10 cellular contexts compared by ENCODE assay signal in genomic region chr9:138022756-138023393, GRCh38.
DNase-seq lines count a peak whose midpoint lies in the region; ATAC-seq and TF ChIP-seq lines count a peak whose summit lies in the region.
"Had no signal": no experiment of that assay in that cellular context is flagged by ENCODE, and none has a peak within 500 bp of the region (broad histone marks: within the 10 kb centered on the region; RNA-seq: fewer than 3 reads in every experiment).

No MANE protein-coding gene starts in this region.

- no peak overlapping the region for H3K27ac Mint-ChIP-seq in endodermal cell
- H3K27ac Mint-ChIP-seq: activated naive CD4-positive, alpha-beta T cell treated with anti-CD3 and anti-CD28 coated beads for 36 hours had no signal

- H3K27ac ChIP-seq in HUES64 (ENCODE audit: low read depth, low read length) (no peak overlapping the region), endodermal cell (ENCODE audit: low read depth, low read length) (no peak overlapping the region)

- WGBS in HUES64 = 92% methylated on average over 67 of the region's 69 CpGs
- WGBS in endodermal cell (ENCODE audit: insufficient coverage in 1 of 2, insufficient read length in 1 of 2), 2 experiments = 18 to 61% methylated on average over 27 to 69 of the region's 69 CpGs

- no peaks in the 10 kb centered on the region for H3K9me3 ChIP-seq in HUES64 (ENCODE audit: insufficient read depth, low read depth, low read length)
- peaks cover 30% of the 10 kb centered on the region for H3K9me3 ChIP-seq in endodermal cell (ENCODE audit: control insufficient read depth, low read length)

- no peak for TF ChIP-seq CTCF in endodermal cell (conservative IDR thresholded peaks at IDR 0.05)

- peaks cover 23% of the 10 kb centered on the region for H3K36me3 Mint-ChIP-seq in endodermal cell (ENCODE audit: low read depth)

- H3K27me3 ChIP-seq in HUES64 (ENCODE audit: insufficient read depth, low read length) (peaks cover 25% of the 10 kb centered on the region), endodermal cell (ENCODE audit: control insufficient read depth, insufficient read depth, low read length, poor library complexity, severe bottlenecking) (no peaks in the 10 kb centered on the region)

- H3K4me1 ChIP-seq in HUES64 (ENCODE audit: insufficient read depth, low read length) (no peaks in the 10 kb centered on the region), endodermal cell (ENCODE audit: control insufficient read depth, insufficient read depth, low read length) (no peaks in the 10 kb centered on the region)

- peak overlapping the region; percentile 56 for H3K4me3 ChIP-seq in HUES64 (ENCODE audit: low read length)
- no peak overlapping the region for H3K4me3 ChIP-seq in endodermal cell (ENCODE audit: low read length)

- intact Hi-C loops in posterior vena cava (cut with DNase I) = no loop called here

- ATAC-seq in GM19324 (IDR thresholded peaks at IDR 0.05; ENCODE audit: low FRiP score, unreplicated experiment) = no peak

- H3K4me1 Mint-ChIP-seq in endodermal cell = peaks cover 7% of the 10 kb centered on the region

- no peaks in the 10 kb centered on the region for H3K9me3 Mint-ChIP-seq in endodermal cell
- H3K9me3 Mint-ChIP-seq: activated naive CD4-positive, alpha-beta T cell treated with anti-CD3 and anti-CD28 coated beads for 36 hours had no signal

- H3K36me3 ChIP-seq in HUES64 (ENCODE audit: insufficient read depth, low read length) (peaks cover 13% of the 10 kb centered on the region), endodermal cell (ENCODE audit: control insufficient read depth, insufficient read depth, low read length) (no peaks in the 10 kb centered on the region)

- H3K9ac ChIP-seq in HUES64 (ENCODE audit: low read depth, low read length) (peak overlapping the region; percentile 45; the same call in 1 of the 2 replicates), endodermal cell (ENCODE audit: extremely low read depth, low read length, poor library complexity, severe bottlenecking) (no peak overlapping the region)

- H3K4me3 Mint-ChIP-seq in endodermal cell = peak overlapping the region; percentile 71
- H3K4me3 Mint-ChIP-seq: activated naive CD4-positive, alpha-beta T cell treated with anti-CD3 and anti-CD28 coated beads for 36 hours had no signal

- DNase-seq in DMS53 (lab: John Stamatoyannopoulos, UW) = peak; percentile 76
- DNase-seq in endodermal cell = peak; percentile 81
- peak; percentile 56 for DNase-seq in posterior vena cava (ENCODE audit: low spot score)
- DNase-seq in NCI-H446 treated with DMSO at 0.1 percent for 48 hours (lab: John Stamatoyannopoulos, UW) = no peak
- no peak for DNase-seq in NCI-H226
- DNase-seq: cortex of kidney; stimulated activated CD4-positive, alpha-beta T cell treated with anti-CD3 and anti-CD28 coated beads, Interleukin-12 subunit alpha, Interleukin-12 subunit beta, amount 100 ng/mL, for 4 hours had no signal

- peaks cover 10% of the 10 kb centered on the region for H3K27me3 Mint-ChIP-seq in endodermal cell (ENCODE audit: insufficient read depth)

Comparison
In these comparisons a context has a peak if more than half of its experiments do, and no peak if none do; other contexts are left out.
1. DNase-seq: peak in DMS53 (single experiment), endodermal cell (single experiment) and posterior vena cava (single experiment); none in NCI-H446 treated with DMSO at 0.1 percent for 48 hours (single experiment) and NCI-H226 (single experiment).